ENCODE assay signal across 8 cellular contexts in the genomic region with DNA sequence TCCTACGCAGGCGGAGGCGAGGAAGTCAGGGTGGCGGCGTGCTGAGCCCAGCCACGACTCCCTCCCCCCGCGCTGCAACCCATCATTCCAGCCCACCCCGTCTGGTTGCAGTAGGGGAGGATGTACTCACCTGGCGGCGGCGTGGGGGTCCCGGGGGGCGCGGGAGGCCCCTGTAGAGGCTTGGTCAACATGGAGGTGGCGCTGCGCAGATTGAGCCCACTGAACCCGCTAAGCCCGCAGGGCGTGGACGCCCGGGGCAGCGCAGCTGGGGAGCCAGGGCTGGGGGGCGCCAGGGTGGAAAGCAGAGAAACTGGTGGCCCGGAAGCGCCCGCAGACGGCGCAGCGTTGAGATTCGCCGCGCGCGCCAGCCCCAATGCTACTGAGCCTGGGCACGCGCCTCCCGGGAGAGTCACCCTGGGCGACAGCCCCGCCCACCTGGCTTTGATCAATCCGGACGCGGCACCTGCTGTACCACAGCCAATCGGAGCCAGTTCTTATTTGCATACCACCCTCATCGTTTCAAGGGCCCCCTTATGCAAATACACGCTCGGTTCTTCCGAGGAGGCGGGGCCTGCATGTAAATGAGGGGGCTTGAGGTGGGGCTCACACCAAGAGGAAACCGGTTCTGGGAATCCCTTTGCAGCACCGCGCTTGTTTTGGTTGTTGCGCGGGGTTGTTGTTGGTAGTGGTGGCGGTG. TPM values are rescaled to one million over a fixed set of nuclear protein-coding genes. Genes with fewer than 3 reads are reported as not detected.
DNase-seq lines count a peak whose midpoint lies in the region; ATAC-seq and TF ChIP-seq lines count a peak whose summit lies in the region.

A gene (minus strand): TSS at position 381 of the 697 bp plus-strand sequence. CDS start 190 bp downstream, at position 191.

- H3K36me3 Mint-ChIP-seq in activated naive CD4-positive, alpha-beta T cell treated with anti-CD3 and anti-CD28 coated beads for 36 hours (ENCODE audit: low read depth) = peaks cover 70% of the 10 kb centered on the region

- H3K4me1 ChIP-seq in thoracic aorta (ENCODE audit: control insufficient read depth in 1 of 2, low read depth in 2 of 2) = peaks cover 0 to 5% of the 10 kb centered on the region in 2 donors

- peak within 1 kb of the TSS; percentile 70 for H3K9ac ChIP-seq in SK-N-MC (ENCODE audit: insufficient read length)

- H3K4me1 Mint-ChIP-seq in activated naive CD4-positive, alpha-beta T cell treated with anti-CD3 and anti-CD28 coated beads for 36 hours (ENCODE audit: low read depth) = peaks cover 38% of the 10 kb centered on the region

- H3K27me3 ChIP-seq in thoracic aorta (replicated peaks; ENCODE audit: insufficient read depth) = no peaks in the 10 kb centered on the region

- ATAC-seq in HG02610 (IDR thresholded peaks at IDR 0.05; ENCODE audit: unreplicated experiment) = peak; percentile 87
- peak; percentile 81 for ATAC-seq in omental fat pad (ENCODE audit: low FRiP score)
- peak; percentile 75 for ATAC-seq in thoracic aorta (ENCODE audit: insufficient number of reproducible peaks, low FRiP score, low read depth)

- H3K9me3 Mint-ChIP-seq in activated naive CD4-positive, alpha-beta T cell treated with anti-CD3 and anti-CD28 coated beads for 36 hours = no peaks in the 10 kb centered on the region

- no peak within 1 kb of the TSS for H3K27ac ChIP-seq in SK-N-MC
- H3K27ac ChIP-seq in thoracic aorta = peak within 1 kb of the TSS; percentile 85 to 91

- H3K9me3 ChIP-seq in SK-N-MC (ENCODE audit: low read depth, low read length) = no peaks in the 10 kb centered on the region
- no peaks in the 10 kb centered on the region for H3K9me3 ChIP-seq in thoracic aorta

- peak within 1 kb of the TSS; percentile 99 for H3K27ac Mint-ChIP-seq in activated naive CD4-positive, alpha-beta T cell treated with anti-CD3 and anti-CD28 coated beads for 36 hours

- DNase-seq in NCI-H1092 (lab: John Stamatoyannopoulos, UW) (peak; percentile 96), SK-N-MC (ENCODE audit: low read depth, low spot score) (peak; percentile 77), globus pallidus (ENCODE audit: low spot score) (peak; percentile 71), omental fat pad (ENCODE audit: low spot score) (peak; percentile 46), thoracic aorta (ENCODE audit: low spot score) (peak; percentile 71)
- DNase-seq in activated naive CD4-positive, alpha-beta T cell treated with anti-CD3 and anti-CD28 coated beads for 36 hours = peak; percentile 94

- peaks cover 2% of the 10 kb centered on the region for H3K27me3 Mint-ChIP-seq in activated naive CD4-positive, alpha-beta T cell treated with anti-CD3 and anti-CD28 coated beads for 36 hours (ENCODE audit: low read depth)

- H3K36me3 ChIP-seq in SK-N-MC (ENCODE audit: insufficient read depth, low read length) (peaks cover 8% of the 10 kb centered on the region; the same call in 1 of the 2 replicates), thoracic aorta (peaks cover 12% of the 10 kb centered on the region)

- H3K4me3 Mint-ChIP-seq in activated naive CD4-positive, alpha-beta T cell treated with anti-CD3 and anti-CD28 coated beads for 36 hours = peak within 1 kb of the TSS; percentile 95

- intact Hi-C loops in activated naive CD4-positive, alpha-beta T cell treated with anti-CD3 and anti-CD28 coated beads for 36 hours (cut with micrococcal nuclease) = loop anchor here (1.0 to 5.0 kb wide), 5 partner anchors 19 to 125 kb away; a partner anchor contains a TSS

- CTCF ChIA-PET in activated naive CD4-positive, alpha-beta T cell treated with anti-CD3 and anti-CD28 coated beads for 36 hours (lab: Charles Lee) = interaction anchor here (0.6 to 3.7 kb wide), 3 partner anchors 21 to 26 kb away, joined by 3 to 42 read pairs (median 4); a partner anchor contains a TSS

- H3K4me3 ChIP-seq in GM08714 (ENCODE audit: low read length) = peak within 1 kb of the TSS; percentile 84
- peak within 1 kb of the TSS; percentile 80 for H3K4me3 ChIP-seq in SK-N-MC
- H3K4me3 ChIP-seq in thoracic aorta = peak within 1 kb of the TSS; percentile 82

- TF ChIP-seq CTCF in omental fat pad (IDR thresholded peaks at IDR 0.05) = no peak
- TF ChIP-seq CTCF in thoracic aorta (IDR thresholded peaks at IDR 0.05) = no peak

RNA-seq across cellular contexts. Expression of the gene that starts here (rescaled TPM):
- 100 to 1,000 TPM; 634 to 648 TPM for total RNA-seq in activated naive CD4-positive, alpha-beta T cell treated with anti-CD3 and anti-CD28 coated beads for 36 hours
- total RNA-seq in omental fat pad (10 to 100 TPM in 2 of 4 donors, 1 to 10 TPM in 2; 9.6 to 14.0 (median 11.5) TPM), thoracic aorta (10 to 100 TPM; 14.8 to 21.9 TPM)

Comparison
In these comparisons a context has a peak if more than half of its experiments do, and no peak if none do; other contexts are left out.
1. RNA of the gene that starts here (total RNA-seq): 634 to 648 TPM in activated naive CD4-positive, alpha-beta T cell treated with anti-CD3 and anti-CD28 coated beads for 36 hours; 14.8 to 21.9 TPM in thoracic aorta and 9.6 to 14.0 TPM in omental fat pad; every median in the first group is over 10 times any median in the second.
2. DNase-seq: peak in every context shown above with its lines; median percentile 96 in NCI-H1092; 94 in activated naive CD4-positive, alpha-beta T cell treated with anti-CD3 and anti-CD28 coated beads for 36 hours; 77 in SK-N-MC; 71 in globus pallidus; 71 in thoracic aorta; 46 in omental fat pad.
3. Peak in every context shown above with its lines, with median percentiles within 50 percentile points of each other: H3K4me3 ChIP-seq and ATAC-seq.